In genomic region chr5:14580037-14581034, GRCh38 we compare ENCODE assay signal across 1 cellular context.
TF ChIP-seq lines count a peak whose summit lies in the region.

No MANE protein-coding gene starts in this region.

TF ChIP-seq in WTC11, 78 proteins besides CTCF, POLR2A, EP300 and RAD21 (continued from another document):
- TF ChIP-seq ARID4B (CRISPR knock-in tag; IDR thresholded peaks at IDR 0.05; ENCODE audit: borderline replicate concordance) (no peak), ZNF532 (CRISPR knock-in tag; IDR thresholded peaks at IDR 0.05; ENCODE audit: borderline replicate concordance) (no peak), GTF2I (CRISPR knock-in tag; conservative IDR thresholded peaks at IDR 0.05) (no peak), CBFB (CRISPR knock-in tag; IDR thresholded peaks at IDR 0.05; ENCODE audit: low read depth) (no peak), NR2C2 (CRISPR knock-in tag; IDR thresholded peaks at IDR 0.05) (no peak), ZNF416 (CRISPR knock-in tag; IDR thresholded peaks at IDR 0.05) (no peak)
- TF ChIP-seq, protein P1, sequence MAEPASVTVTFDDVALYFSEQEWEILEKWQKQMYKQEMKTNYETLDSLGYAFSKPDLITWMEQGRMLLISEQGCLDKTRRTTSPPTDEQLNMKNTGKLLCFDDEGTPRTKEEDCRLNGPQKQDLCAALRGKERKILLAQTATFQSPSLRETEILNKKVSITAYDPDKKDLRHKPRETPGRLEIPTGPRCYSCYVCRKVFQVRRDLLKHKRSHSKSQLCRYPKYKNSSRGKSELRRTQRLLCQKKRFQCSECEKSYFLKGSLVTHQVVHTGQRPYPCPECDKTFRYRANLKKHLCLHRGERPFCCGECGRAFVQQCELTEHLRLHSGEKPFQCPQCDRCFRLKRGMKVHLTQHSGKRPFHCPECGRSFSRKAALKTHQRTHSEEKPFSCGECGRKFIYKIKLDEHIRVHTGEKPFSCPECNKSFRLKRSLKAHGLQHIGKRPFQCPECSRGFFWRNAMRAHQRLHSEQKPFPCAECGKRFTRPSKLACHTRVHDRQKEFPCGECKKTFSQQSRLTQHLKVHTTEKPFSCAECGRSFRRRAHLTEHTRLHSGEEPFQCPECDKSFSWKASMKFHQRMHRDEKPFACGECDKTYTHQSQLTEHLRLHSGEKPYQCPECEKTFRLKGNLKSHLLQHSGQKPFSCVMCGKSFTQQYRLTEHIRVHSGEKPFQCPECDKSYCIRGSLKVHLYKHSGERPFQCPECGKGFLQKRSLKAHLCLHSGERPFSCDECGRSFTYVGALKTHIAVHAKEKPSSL (CRISPR knock-in tag; conservative IDR thresholded peaks at IDR 0.05) = no peak
